In genomic region chr3:74897006-74897405, GRCh38 we compare ENCODE assay signal across 11 cellular contexts.
DNase-seq lines count a peak whose midpoint lies in the region; ATAC-seq and TF ChIP-seq lines count a peak whose summit lies in the region.
"Had no signal": no experiment of that assay in that cellular context is flagged by ENCODE, and none has a peak within 500 bp of the region (broad histone marks: within the 10 kb centered on the region; RNA-seq: fewer than 3 reads in every experiment).

No MANE protein-coding gene starts in this region.

- no peak for ATAC-seq in GM18519 (IDR thresholded peaks at IDR 0.05; ENCODE audit: low FRiP score, unreplicated experiment)
- ATAC-seq: naive thymus-derived CD4-positive, alpha-beta T cell; stimulated activated effector memory CD8-positive, alpha-beta T cell treated with anti-CD3 and anti-CD28 coated beads, Interleukin-12 subunit alpha, Interleukin-12 subunit beta, amount 100 ng/mL, for 72 hours had no signal

- POLR2A ChIA-PET in HEK293T (lab: Yijun Ruan, JAX), result no interaction called here

- DNase-seq in AG08395 (ENCODE audit: low spot score), result peak; percentile 12
- peak; percentile 7 for DNase-seq in HEK293T (ENCODE audit: extremely low spot score)
- DNase-seq in SK-N-DZ (ENCODE audit: low spot score), result peak; percentile 8
- DNase-seq in iPS DF 4.7 (ENCODE audit: extremely low read depth, low spot score), result peak; percentile 16
- DNase-seq in NCI-H1417 treated with DMSO at 0.1 percent for 48 hours (lab: John Stamatoyannopoulos, UW), result no peak
- no peak for DNase-seq in Ammon's horn (ENCODE audit: low spot score)
- DNase-seq in T-helper 2 cell, result no peak
- DNase-seq: naive thymus-derived CD4-positive, alpha-beta T cell; T-helper 1 cell had no signal

- CTCF ChIA-PET in HEK293T (lab: Yijun Ruan, JAX), result no interaction called here

TF ChIP-seq in HEK293T, 16 proteins besides CTCF, POLR2A, EP300 and RAD21:
- TF ChIP-seq BHLHE40 (IDR thresholded peaks at IDR 0.05; ENCODE audit: borderline replicate concordance), result no peak
- TF ChIP-seq SP1 (IDR thresholded peaks at IDR 0.05), result no peak
- no peak for TF ChIP-seq FOXM1 (IDR thresholded peaks at IDR 0.05; ENCODE audit: borderline replicate concordance)
- TF ChIP-seq CTBP1 (IDR thresholded peaks at IDR 0.05; ENCODE audit: borderline replicate concordance), result no peak
- no peak for TF ChIP-seq ARNT (IDR thresholded peaks at IDR 0.05)
- TF ChIP-seq FOXA1 (IDR thresholded peaks at IDR 0.05), result no peak
- no peak for TF ChIP-seq NFRKB (IDR thresholded peaks at IDR 0.05)
- TF ChIP-seq HDGF (IDR thresholded peaks at IDR 0.05; ENCODE audit: borderline replicate concordance), result no peak
- TF ChIP-seq FOXK2 (IDR thresholded peaks at IDR 0.05), result no peak
- TF ChIP-seq L3MBTL2 (conservative IDR thresholded peaks at IDR 0.05), result no peak

Comparison
In these comparisons a context has a peak if more than half of its experiments do, and no peak if none do; other contexts are left out.
1. DNase-seq: peak in AG08395 (single experiment), HEK293T (single experiment), SK-N-DZ (single experiment) and iPS DF 4.7 (single experiment); none in NCI-H1417 treated with DMSO at 0.1 percent for 48 hours (single experiment), Ammon's horn (single experiment) and T-helper 2 cell (0 of 5).